In the genomic region with DNA sequence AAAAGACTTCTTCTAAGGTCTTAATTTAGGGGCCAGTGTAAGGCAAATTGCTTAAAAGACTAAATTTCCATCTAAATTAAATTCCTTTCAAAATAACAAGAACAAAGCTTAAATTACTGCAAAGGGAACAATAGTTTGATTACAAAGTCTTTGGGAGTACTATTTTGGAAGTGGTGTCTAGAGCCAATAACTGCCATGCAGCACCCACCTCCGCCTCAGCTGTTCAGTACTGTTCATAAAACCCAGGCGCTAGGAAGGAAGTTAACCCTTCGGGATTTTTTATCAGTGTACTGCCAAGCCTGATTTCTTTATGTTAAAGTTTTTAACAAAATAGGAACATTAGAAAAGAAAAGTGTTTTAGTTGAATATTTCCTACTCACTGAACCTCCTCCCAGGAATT, we compare ENCODE assay signal across 15 cellular contexts.
DNase-seq lines count a peak whose midpoint lies in the region; ATAC-seq and TF ChIP-seq lines count a peak whose summit lies in the region.
"Had no signal": no experiment of that assay in that cellular context is flagged by ENCODE, and none has a peak within 500 bp of the region (broad histone marks: within the 10 kb centered on the region; RNA-seq: fewer than 3 reads in every experiment).

No MANE protein-coding gene starts in this region.

- peaks cover 2% of the 10 kb centered on the region for H3K27me3 Mint-ChIP-seq in GM23338 (ENCODE audit: insufficient read depth, low read depth, poor library complexity)
- H3K27me3 Mint-ChIP-seq in MCF 10A (ENCODE audit: insufficient read depth, unreplicated experiment): no peaks in the 10 kb centered on the region
- no peaks in the 10 kb centered on the region for H3K27me3 Mint-ChIP-seq in activated naive CD4-positive, alpha-beta T cell treated with anti-CD3 and anti-CD28 coated beads for 36 hours (ENCODE audit: low read depth)
- H3K27me3 Mint-ChIP-seq: CD8-positive, alpha-beta memory T cell had no signal

- no TSS peak for BruUV-seq in MCF 10A (replicated peaks; lab: Mats Ljungman, UMichigan)

- intact Hi-C loops in MCF 10A (cut with micrococcal nuclease): no loop called here
- intact Hi-C loops in activated naive CD4-positive, alpha-beta T cell treated with anti-CD3 and anti-CD28 coated beads for 36 hours (cut with micrococcal nuclease): no loop called here

- H4K20me1 ChIP-seq in GM23338 (replicated peaks; ENCODE audit: insufficient read depth): no peaks in the 10 kb centered on the region

- no peak overlapping the region for H2AFZ ChIP-seq in GM23338

- POLR2A ChIA-PET in MCF 10A (lab: Yijun Ruan, JAX): no interaction called here

- H3K9me3 Mint-ChIP-seq in GM23338 (peaks cover 7% of the 10 kb centered on the region; the same call in 1 of the 3 replicates), MCF 10A (ENCODE audit: unreplicated experiment) (peaks cover 28% of the 10 kb centered on the region)
- no peaks in the 10 kb centered on the region for H3K9me3 Mint-ChIP-seq in activated naive CD4-positive, alpha-beta T cell treated with anti-CD3 and anti-CD28 coated beads for 36 hours

- H3K79me2 ChIP-seq in GM23338 (replicated peaks; ENCODE audit: insufficient read depth): no peaks in the 10 kb centered on the region

- H3K4me3 ChIP-seq in GM23338: peak overlapping the region; percentile 16; the same call in 1 of the 2 replicates
- H3K4me3 ChIP-seq in brain microvascular endothelial cell (ENCODE audit: low read depth, low read length): no peak overlapping the region
- H3K4me3 ChIP-seq: A549 had no signal

- H3K9me2 ChIP-seq in GM23338 (ENCODE audit: insufficient read depth): peaks cover 3% of the 10 kb centered on the region; the same call in 1 of the 2 replicates

- H3K27ac ChIP-seq in GM23338 (ENCODE audit: low read depth): no peak overlapping the region
- H3K27ac ChIP-seq in brain microvascular endothelial cell: no peak overlapping the region
- H3K27ac ChIP-seq: A549, HL-60 had no signal

- H3K4me1 Mint-ChIP-seq in GM23338 (peaks cover 13% of the 10 kb centered on the region; the same call in 2 of the 3 replicates), MCF 10A (ENCODE audit: insufficient read depth, unreplicated experiment) (no peaks in the 10 kb centered on the region)
- no peaks in the 10 kb centered on the region for H3K4me1 Mint-ChIP-seq in activated naive CD4-positive, alpha-beta T cell treated with anti-CD3 and anti-CD28 coated beads for 36 hours (ENCODE audit: low read depth)
- H3K4me1 Mint-ChIP-seq: CD14-positive monocyte; CD8-positive, alpha-beta memory T cell had no signal

- no peaks in the 10 kb centered on the region; the same call in 2 of the 3 replicates for H3K36me3 Mint-ChIP-seq in GM23338 (ENCODE audit: low read depth)
- no peaks in the 10 kb centered on the region for H3K36me3 Mint-ChIP-seq in MCF 10A (ENCODE audit: insufficient read depth, unreplicated experiment)
- H3K36me3 Mint-ChIP-seq in activated naive CD4-positive, alpha-beta T cell treated with anti-CD3 and anti-CD28 coated beads for 36 hours (ENCODE audit: low read depth): no peaks in the 10 kb centered on the region
- H3K36me3 Mint-ChIP-seq: CD14-positive monocyte; CD8-positive, alpha-beta memory T cell had no signal

- no peak for ATAC-seq in GM23338
- ATAC-seq: A549, HCT116 had no signal

- TF ChIP-seq CTCF in GM23338 (conservative IDR thresholded peaks at IDR 0.05; ENCODE audit: low read depth in 2 of 2) (no peak), brain microvascular endothelial cell (IDR thresholded peaks at IDR 0.05; ENCODE audit: low read depth, low read length, missing control alignments) (no peak), MCF 10A (IDR thresholded peaks at IDR 0.05; ENCODE audit: unreplicated experiment) (no peak)

- peak overlapping the region; percentile 56 for H3K4me2 ChIP-seq in GM23338
- H3K4me2 ChIP-seq: A549 had no signal

- CTCF ChIA-PET in MCF 10A (lab: Yijun Ruan, JAX): no interaction called here
- CTCF ChIA-PET in activated naive CD4-positive, alpha-beta T cell treated with anti-CD3 and anti-CD28 coated beads for 36 hours (lab: Charles Lee): no interaction called here

- H3K27me3 ChIP-seq in GM23338 (ENCODE audit: insufficient read depth): no peaks in the 10 kb centered on the region
- no peaks in the 10 kb centered on the region for H3K27me3 ChIP-seq in brain microvascular endothelial cell (replicated peaks)

- H3K4me3 Mint-ChIP-seq in GM23338 (no peak overlapping the region), MCF 10A (ENCODE audit: unreplicated experiment) (no peak overlapping the region)
- no peak overlapping the region for H3K4me3 Mint-ChIP-seq in activated naive CD4-positive, alpha-beta T cell treated with anti-CD3 and anti-CD28 coated beads for 36 hours
- H3K4me3 Mint-ChIP-seq: CD14-positive monocyte; CD8-positive, alpha-beta memory T cell had no signal

- H3K27ac Mint-ChIP-seq in GM23338 (no peak overlapping the region), MCF 10A (ENCODE audit: low read depth, unreplicated experiment) (no peak overlapping the region)
- H3K27ac Mint-ChIP-seq in activated naive CD4-positive, alpha-beta T cell treated with anti-CD3 and anti-CD28 coated beads for 36 hours: no peak overlapping the region
- H3K27ac Mint-ChIP-seq: CD14-positive monocyte; CD8-positive, alpha-beta memory T cell had no signal

- in situ Hi-C loops in brain microvascular endothelial cell (cut with HindIII; ENCODE audit: low pct_ligation_motif_present, low sequenced_read_pairs): no loop called here

- no peaks in the 10 kb centered on the region for H3F3A ChIP-seq in GM23338 (replicated peaks; ENCODE audit: low read depth)

- H3K36me3 ChIP-seq in GM23338 (ENCODE audit: insufficient read depth) (no peaks in the 10 kb centered on the region), brain microvascular endothelial cell (replicated peaks) (no peaks in the 10 kb centered on the region)

- peaks cover 24% of the 10 kb centered on the region for H3K4me1 ChIP-seq in GM23338 (ENCODE audit: insufficient read depth)
- H3K4me1 ChIP-seq: A549, Caco-2 had no signal

- DNase-seq in Ammon's horn (ENCODE audit: low spot score) (peak; percentile 63), GM23338 (ENCODE audit: low spot score) (no peak), NCI-H1930 (lab: John Stamatoyannopoulos, UW) (peak; percentile 60 to 68), inferior parietal cortex (ENCODE audit: extremely low spot score) (peak; percentile 35), brain microvascular endothelial cell (no peak), MCF 10A (ENCODE audit: unreplicated experiment) (no peak)
- DNase-seq in activated naive CD4-positive, alpha-beta T cell treated with anti-CD3 and anti-CD28 coated beads for 36 hours: no peak
- DNase-seq: Caco-2; CD8-positive, alpha-beta memory T cell; DND-41; GDM1 had no signal

TF ChIP-seq in GM23338, 12 proteins besides CTCF, POLR2A, EP300 and RAD21 (continues in another document):
- TF ChIP-seq REST (IDR thresholded peaks at IDR 0.05; ENCODE audit: unreplicated experiment): no peak

Comparison
In these comparisons a context has a peak if more than half of its experiments do, and no peak if none do; other contexts are left out.
1. DNase-seq: peak in Ammon's horn (single experiment), NCI-H1930 (2 of 2) and inferior parietal cortex (single experiment); none in GM23338 (single experiment), brain microvascular endothelial cell (single experiment), MCF 10A (single experiment) and activated naive CD4-positive, alpha-beta T cell treated with anti-CD3 and anti-CD28 coated beads for 36 hours (single experiment).